ENCODE assay signal across 8 cellular contexts in genomic region chr5:172834570-172835245, GRCh38. TPM values are rescaled to one million over a fixed set of nuclear protein-coding genes. Genes with fewer than 3 reads are reported as not detected.
DNase-seq lines count a peak whose midpoint lies in the region; ATAC-seq and TF ChIP-seq lines count a peak whose summit lies in the region.

No MANE protein-coding gene starts in this region.

- peak overlapping the region; percentile 75 for H3K27ac Mint-ChIP-seq in activated CD8-positive, alpha-beta T cell treated with anti-CD3 and anti-CD28 coated beads for 36 hours

- H3K4me3 ChIP-seq in AG10803 (ENCODE audit: low read length), result peak overlapping the region; percentile 94
- peak overlapping the region; percentile 80 for H3K4me3 ChIP-seq in H7 (ENCODE audit: insufficient read depth, low read depth, low read length)
- H3K4me3 ChIP-seq in osteoblast (ENCODE audit: insufficient read depth, low read length), result peak overlapping the region; percentile 88

- H3K79me2 ChIP-seq in osteoblast (ENCODE audit: insufficient read depth, low read length), result peaks cover 51% of the 10 kb centered on the region

- POLR2A ChIA-PET in activated CD8-positive, alpha-beta T cell treated with anti-CD3 and anti-CD28 coated beads for 36 hours (lab: Charles Lee), result interaction anchor here (0.7 to 3.4 kb wide), 5 partner anchors 27 to 116 kb away, joined by 3 to 22 read pairs (median 3); partner anchors contain the start of gene DUSP1

- no peak for DNase-seq in AG10803 (ENCODE audit: low read depth)
- DNase-seq in H7, result peak; percentile 89
- DNase-seq in activated CD8-positive, alpha-beta T cell treated with anti-CD3 and anti-CD28 coated beads for 36 hours, result peak; percentile 31
- DNase-seq in germinal center (ENCODE audit: low spot score), result peak; percentile 35
- peak; percentile 89 for DNase-seq in osteoblast (ENCODE audit: insufficient read length, low spot score, missing footprints)
- DNase-seq in effector CD4-positive, alpha-beta T cell, result no peak
- no peak for DNase-seq in DMS114 treated with DMSO at 0.1 percent for 48 hours (lab: John Stamatoyannopoulos, UW; ENCODE audit: unreplicated experiment)
- no peak for DNase-seq in SIG-M5 (lab: John Stamatoyannopoulos, UW)

- H3K4me2 ChIP-seq in osteoblast (ENCODE audit: insufficient read depth, low read length), result peak overlapping the region; percentile 81

- peak overlapping the region; percentile 79 for H3K4me3 Mint-ChIP-seq in activated CD8-positive, alpha-beta T cell treated with anti-CD3 and anti-CD28 coated beads for 36 hours

- peak; percentile 29 for TF ChIP-seq CTCF in AG10803 (conservative IDR thresholded peaks at IDR 0.05; ENCODE audit: low read length)
- TF ChIP-seq CTCF in activated CD8-positive, alpha-beta T cell treated with anti-CD3 and anti-CD28 coated beads for 36 hours (IDR thresholded peaks at IDR 0.05), result no peak
- TF ChIP-seq CTCF in osteoblast (IDR thresholded peaks at IDR 0.05; ENCODE audit: extremely low read depth, low read depth, low read length), result no peak

- intact Hi-C loops in activated CD8-positive, alpha-beta T cell treated with anti-CD3 and anti-CD28 coated beads for 36 hours (cut with micrococcal nuclease), result loop anchor here (5.0 to 10.0 kb wide), 2 partner anchors 62 to 120 kb away; partner anchors contain the start of gene DUSP1

- H3K27me3 Mint-ChIP-seq in activated CD8-positive, alpha-beta T cell treated with anti-CD3 and anti-CD28 coated beads for 36 hours, result no peaks in the 10 kb centered on the region

- H3K9me3 ChIP-seq in osteoblast (ENCODE audit: low read depth, low read length), result no peaks in the 10 kb centered on the region

- H3K4me1 ChIP-seq in osteoblast (ENCODE audit: insufficient read depth, low read length), result peaks cover 37% of the 10 kb centered on the region

- no peaks in the 10 kb centered on the region for H3K9me3 Mint-ChIP-seq in activated CD8-positive, alpha-beta T cell treated with anti-CD3 and anti-CD28 coated beads for 36 hours

- H3K36me3 ChIP-seq in H7 (replicated peaks; ENCODE audit: control insufficient read depth, insufficient read depth, low read length) (no peaks in the 10 kb centered on the region; the same call in none of the 2 replicates), osteoblast (ENCODE audit: insufficient read depth, low read length) (peaks cover 8% of the 10 kb centered on the region)

- H3K36me3 Mint-ChIP-seq in activated CD8-positive, alpha-beta T cell treated with anti-CD3 and anti-CD28 coated beads for 36 hours (ENCODE audit: low read depth), result no peaks in the 10 kb centered on the region

- peak; percentile 5 for ATAC-seq in activated CD8-positive, alpha-beta T cell treated with anti-CD3 and anti-CD28 coated beads for 36 hours

- CTCF ChIA-PET in activated CD8-positive, alpha-beta T cell treated with anti-CD3 and anti-CD28 coated beads for 36 hours (lab: Charles Lee), result interaction anchor here (0.6 to 2.1 kb wide), 6 partner anchors 58 to 120 kb away, joined by 3 to 9 read pairs (median 4); partner anchors contain the start of gene DUSP1

- H3K27me3 ChIP-seq in H7 (ENCODE audit: control insufficient read depth, insufficient read depth, low read length) (no peaks in the 10 kb centered on the region), osteoblast (ENCODE audit: insufficient read depth, low read length) (no peaks in the 10 kb centered on the region)

- H2AFZ ChIP-seq in osteoblast (ENCODE audit: low read length), result no peak overlapping the region

- H4K20me1 ChIP-seq in osteoblast (ENCODE audit: insufficient read depth, low read length), result peaks cover 4% of the 10 kb centered on the region

- peaks cover 40% of the 10 kb centered on the region for H3K4me1 Mint-ChIP-seq in activated CD8-positive, alpha-beta T cell treated with anti-CD3 and anti-CD28 coated beads for 36 hours (ENCODE audit: low read depth)

- H3K27ac ChIP-seq in osteoblast (ENCODE audit: low read depth, low read length), result peak overlapping the region; percentile 96

RNA-seq across cellular contexts. Expression of gene ERGIC1, which starts 0.7 kb away (rescaled TPM):
- 97.7 and 102 TPM in 2 replicates for total RNA-seq in H7 (2014; rRNA removed; shearing (Covaris generic))
- 10 to 100 TPM; 56.1 to 57.0 TPM for total RNA-seq in activated CD8-positive, alpha-beta T cell treated with anti-CD3 and anti-CD28 coated beads for 36 hours
- 109 and 128 TPM in 2 replicates for total RNA-seq in osteoblast

Comparison
In these comparisons a context has a peak if more than half of its experiments do, and no peak if none do; other contexts are left out.
1. DNase-seq: peak in H7 (single experiment), activated CD8-positive, alpha-beta T cell treated with anti-CD3 and anti-CD28 coated beads for 36 hours (single experiment), germinal center (single experiment) and osteoblast (single experiment); none in AG10803 (single experiment), effector CD4-positive, alpha-beta T cell (single experiment), DMS114 treated with DMSO at 0.1 percent for 48 hours (single experiment) and SIG-M5 (single experiment).
2. Peak in every context shown above with its lines, with median percentiles within 50 percentile points of each other: H3K4me3 ChIP-seq.